ENCODE assay signal across 8 cellular contexts in genomic region chr17:64497565-64498035, GRCh38. TPM values are rescaled to one million over a fixed set of nuclear protein-coding genes. Genes with fewer than 3 reads are reported as not detected.
DNase-seq lines count a peak whose midpoint lies in the region; ATAC-seq, FAIRE-seq and TF ChIP-seq lines count a peak whose summit lies in the region.

No MANE protein-coding gene starts in this region.

- ATAC-seq in Right ventricle myocardium superior (ENCODE audit: poor library complexity) (no peak), thoracic aorta (ENCODE audit: insufficient number of reproducible peaks, low FRiP score, low read depth) (no peak)

- H3K9me3 ChIP-seq in cardiac muscle cell (ENCODE audit: low read depth) (no peaks in the 10 kb centered on the region), kidney (ENCODE audit: control insufficient read depth in 1 of 2, low read length in 2 of 2) (no peaks in the 10 kb centered on the region), thoracic aorta (no peaks in the 10 kb centered on the region)

- H3K4me1 ChIP-seq in cardiac muscle cell (ENCODE audit: low read depth) (peaks cover 11% of the 10 kb centered on the region), kidney (ENCODE audit: control insufficient read depth in 1 of 2, insufficient read depth in 1 of 2, low read depth in 1 of 2, low read length in 2 of 2) (peaks cover 7 to 20% of the 10 kb centered on the region in 2 donors), thoracic aorta (ENCODE audit: control insufficient read depth in 1 of 2, low read depth in 2 of 2) (peaks cover 28 to 68% of the 10 kb centered on the region in 2 donors)

- no peak for TF ChIP-seq CTCF in cardiac muscle cell (IDR thresholded peaks at IDR 0.05; ENCODE audit: low read depth, low read length)
- no peak for TF ChIP-seq CTCF in kidney (IDR thresholded peaks at IDR 0.05; ENCODE audit: borderline replicate concordance, extremely low read depth, insufficient read depth)
- TF ChIP-seq CTCF in thoracic aorta (IDR thresholded peaks at IDR 0.05) = no peak
- no peak for TF ChIP-seq CTCF in GM20000 (IDR thresholded peaks at IDR 0.05; ENCODE audit: extremely low read depth, missing control alignments)

- H3K9ac ChIP-seq in kidney (ENCODE audit: low read length in 2 of 2) = peak overlapping the region; percentile 56 to 77

- intact Hi-C loops in Right ventricle myocardium superior (cut with DNase I) = no loop called here
- intact Hi-C loops in kidney (cut with DNase I) = loop anchor here (10.0 kb wide), 1 partner anchor 73 kb away; no protein-coding TSS in a partner anchor

- H3K27me3 ChIP-seq in cardiac muscle cell (no peaks in the 10 kb centered on the region), thoracic aorta (replicated peaks; ENCODE audit: insufficient read depth) (no peaks in the 10 kb centered on the region)

- H3K27ac ChIP-seq in cardiac muscle cell = peak overlapping the region; percentile 86
- peak overlapping the region; percentile 76 to 88 for H3K27ac ChIP-seq in kidney (ENCODE audit: low read depth in 2 of 2, low read length in 2 of 2)
- peak overlapping the region; percentile 50 to 82 for H3K27ac ChIP-seq in thoracic aorta

- H3K4me3 ChIP-seq in cardiac muscle cell (peak overlapping the region; percentile 48), kidney (ENCODE audit: low read length in 2 of 2) (peak overlapping the region; percentile 85 to 91), thoracic aorta (peak overlapping the region; percentile 82)

- peaks cover 48% of the 10 kb centered on the region for H3K36me3 ChIP-seq in cardiac muscle cell
- H3K36me3 ChIP-seq in kidney (ENCODE audit: control insufficient read depth in 1 of 2, insufficient read depth in 2 of 2, low read length in 2 of 2) = peaks cover 35 to 49% of the 10 kb centered on the region in 2 donors
- peaks cover 41% of the 10 kb centered on the region for H3K36me3 ChIP-seq in thoracic aorta

- no peak for FAIRE-seq in kidney (lab: Jason Lieb, UNC)

- DNase-seq in cardiac muscle cell (ENCODE audit: low read depth in 1 of 2, low spot score in 1 of 2) = no peak
- DNase-seq in Right ventricle myocardium superior = no peak
- peak; percentile 81 for DNase-seq in activated CD8-positive, alpha-beta memory T cell treated with anti-CD3 and anti-CD28 coated beads, Interleukin-2, amount 50 U/mL, for 48 hours
- DNase-seq in kidney = no peak
- no peak for DNase-seq in thoracic aorta (ENCODE audit: low spot score)
- DNase-seq in inferior parietal cortex (ENCODE audit: extremely low spot score) = no peak
- no peak for DNase-seq in GM20000 (ENCODE audit: low spot score)
- DNase-seq in islet precursor cell = no peak

RNA-seq across cellular contexts. Expression of gene POLG2, which starts 0.7 kb away (rescaled TPM):
- total RNA-seq in cardiac muscle cell (8.1 and 17.0 TPM in 2 replicates), Right ventricle myocardium superior (7.4 TPM), kidney (18.4 TPM), thoracic aorta (10 to 100 TPM in 1 of 2 donors, 1 to 10 TPM in 1; 3.2 to 22.1 TPM)
- polyA plus RNA-seq in cardiac muscle cell (22.2 and 32.9 TPM in 2 replicates), kidney (ENCODE audit: insufficient read depth, low read depth, low replicate concordance) (9.0 TPM)

RNA-seq across cellular contexts. Expression of gene DDX5, which starts 8.5 kb away (rescaled TPM):
- total RNA-seq in cardiac muscle cell (726 and 1,000 TPM in 2 replicates), Right ventricle myocardium superior (262 TPM), kidney (769 TPM), thoracic aorta (1,000 to 10,000 TPM in 1 of 2 donors, 100 to 1,000 TPM in 1; 889 to 3,042 TPM)
- polyA plus RNA-seq in cardiac muscle cell (591 and 639 TPM in 2 replicates), kidney (ENCODE audit: insufficient read depth, low read depth, low replicate concordance) (343 TPM)

RNA-seq across cellular contexts. Expression of gene CEP95, which starts 9.2 kb away (rescaled TPM):
- total RNA-seq in cardiac muscle cell (28.1 and 40.3 TPM in 2 replicates), Right ventricle myocardium superior (11.2 TPM), kidney (49.3 TPM), thoracic aorta (10 to 100 TPM; 39.2 to 65.1 TPM)
- polyA plus RNA-seq in cardiac muscle cell (29.1 and 31.3 TPM in 2 replicates), kidney (ENCODE audit: insufficient read depth, low read depth, low replicate concordance) (25.3 TPM)

RNA-seq across cellular contexts. Expression of gene MILR1, which starts 48.7 kb away (rescaled TPM):
- total RNA-seq in cardiac muscle cell = not detected in 2 replicates
- polyA plus RNA-seq in cardiac muscle cell = not detected in 2 replicates
- 2.2 TPM for total RNA-seq in Right ventricle myocardium superior
- 17.8 TPM for total RNA-seq in kidney
- polyA plus RNA-seq in kidney (ENCODE audit: insufficient read depth, low read depth, low replicate concordance) = 2.2 TPM
- total RNA-seq in thoracic aorta = 10 to 100 TPM; 10.0 to 28.8 TPM
